9 cellular contexts compared by ENCODE assay signal in genomic region chr3:147120029-147120428, GRCh38.
DNase-seq lines count a peak whose midpoint lies in the region; ATAC-seq and TF ChIP-seq lines count a peak whose summit lies in the region.
"Had no signal": no experiment of that assay in that cellular context is flagged by ENCODE, and none has a peak within 500 bp of the region (broad histone marks: within the 10 kb centered on the region; RNA-seq: fewer than 3 reads in every experiment).

No MANE protein-coding gene starts in this region.

- in situ Hi-C loops in SK-MEL-5 (cut with HindIII; ENCODE audit: low pct_unique_long_range_greater_than_20kb, low sequenced_read_pairs), result no loop called here

- no peaks in the 10 kb centered on the region for H3K36me3 ChIP-seq in mucosa of descending colon (ENCODE audit: low read depth)

- POLR2A ChIA-PET in AG04450 (lab: Yijun Ruan, JAX), result no interaction called here

- no peaks in the 10 kb centered on the region for H3K27me3 ChIP-seq in AG04450 (ENCODE audit: control insufficient read depth, insufficient read depth, low read length)

- DNase-seq in AG04450 (ENCODE audit: low read depth, low spot score) (peak; percentile 13), H4 (ENCODE audit: low spot score) (peak; percentile 41), SK-MEL-5 (ENCODE audit: low read depth, low spot score) (peak; percentile 62), glutamatergic neuron (no peak), mucosa of descending colon (no peak), DMS153 treated with DMSO at 0.1 percent for 48 hours (lab: John Stamatoyannopoulos, UW; ENCODE audit: unreplicated experiment) (no peak)
- DNase-seq in activated CD4-positive, CD25-positive, alpha-beta regulatory T cell (lab: John Stamatoyannopoulos, UW), result no peak

- TF ChIP-seq CTCF in AG04450 (IDR thresholded peaks at IDR 0.05; ENCODE audit: low read depth, low read length) (peak; percentile 80), glutamatergic neuron (IDR thresholded peaks at IDR 0.05; ENCODE audit: partially characterized antibody, unreplicated experiment) (peak; percentile 14), mucosa of descending colon (IDR thresholded peaks at IDR 0.05) (no peak)

- no peaks in the 10 kb centered on the region for H3K9me3 Mint-ChIP-seq in glutamatergic neuron (ENCODE audit: unreplicated experiment)

- intact Hi-C loops in mucosa of descending colon (cut with DNase I, micrococcal nuclease), result no loop called here

- no peaks in the 10 kb centered on the region for H3K27me3 Mint-ChIP-seq in glutamatergic neuron (ENCODE audit: unreplicated experiment)

- ATAC-seq in mucosa of descending colon (no peak), GM18868 (IDR thresholded peaks at IDR 0.05; ENCODE audit: unreplicated experiment) (no peak)

- no peak overlapping the region for H3K27ac Mint-ChIP-seq in glutamatergic neuron (ENCODE audit: unreplicated experiment)

- H3K27ac ChIP-seq in AG04450 (ENCODE audit: low read depth, low read length), result no peak overlapping the region
- H3K27ac ChIP-seq: coronary artery had no signal

- H3K4me1 ChIP-seq in mucosa of descending colon (ENCODE audit: low read depth), result no peaks in the 10 kb centered on the region

- H3K9me3 ChIP-seq in AG04450 (ENCODE audit: control insufficient read depth, insufficient read depth, low read length) (no peaks in the 10 kb centered on the region), mucosa of descending colon (no peaks in the 10 kb centered on the region)

- H3K4me3 Mint-ChIP-seq in glutamatergic neuron (ENCODE audit: unreplicated experiment), result no peak overlapping the region

- CTCF ChIA-PET in AG04450 (lab: Charles Lee), result interaction anchor here (0.6 to 3.8 kb wide), 21 partner anchors 10 to 958 kb away, joined by 3 to 53 read pairs (median 5); no protein-coding TSS in a partner anchor

- H3K36me3 Mint-ChIP-seq in glutamatergic neuron (ENCODE audit: unreplicated experiment), result no peaks in the 10 kb centered on the region

- H3K4me3 ChIP-seq in AG04450 (ENCODE audit: low read depth, low read length), result no peak overlapping the region
- no peak overlapping the region for H3K4me3 ChIP-seq in mucosa of descending colon
- H3K4me3 ChIP-seq: coronary artery had no signal

- peaks cover 4% of the 10 kb centered on the region for H3K4me1 Mint-ChIP-seq in glutamatergic neuron (ENCODE audit: low read depth, unreplicated experiment)

Comparison
In these comparisons a context has a peak if more than half of its experiments do, and no peak if none do; other contexts are left out.
1. DNase-seq: peak in AG04450 (single experiment), H4 (single experiment) and SK-MEL-5 (single experiment); none in glutamatergic neuron (single experiment), mucosa of descending colon (0 of 3), DMS153 treated with DMSO at 0.1 percent for 48 hours (single experiment) and activated CD4-positive, CD25-positive, alpha-beta regulatory T cell (0 of 4).